Comparison of ENCODE assay signal across 1 cellular context in genomic region chr15:24696201-24696600, GRCh38.
TF ChIP-seq lines count a peak whose summit lies in the region.

No MANE protein-coding gene starts in this region.

TF ChIP-seq in H1, 55 proteins besides CTCF, POLR2A, EP300 and RAD21 (continued from another document):
- TF ChIP-seq SP2 (IDR thresholded peaks at IDR 0.05; ENCODE audit: low read length) = no peak
- TF ChIP-seq EZH2 (IDR thresholded peaks at IDR 0.05; ENCODE audit: low read depth, low read length, severe bottlenecking) = no peak
- no peak for TF ChIP-seq SP4 (IDR thresholded peaks at IDR 0.05; ENCODE audit: low read length)
- no peak for TF ChIP-seq CBX8 (IDR thresholded peaks at IDR 0.05; ENCODE audit: borderline replicate concordance, low read depth, low read length)
- no peak for TF ChIP-seq CEBPB (IDR thresholded peaks at IDR 0.05; ENCODE audit: low read depth, low read length)
- no peak for TF ChIP-seq ATF2 (IDR thresholded peaks at IDR 0.05; ENCODE audit: low read length)
- no peak for TF ChIP-seq RFX5 (IDR thresholded peaks at IDR 0.05; ENCODE audit: borderline replicate concordance, low read depth, low read length)
